In genomic region chr12:26097046-26097878, GRCh38 we compare ENCODE assay signal across 8 cellular contexts. TPM values are rescaled to one million over a fixed set of nuclear protein-coding genes. Genes with fewer than 3 reads are reported as not detected.
DNase-seq lines count a peak whose midpoint lies in the region; ATAC-seq and TF ChIP-seq lines count a peak whose summit lies in the region.

No MANE protein-coding gene starts in this region.

- no peak overlapping the region for H3K27ac ChIP-seq in OCI-LY7 (ENCODE audit: low read depth, low read length, poor library complexity, severe bottlenecking)
- H3K27ac ChIP-seq in esophagus muscularis mucosa (replicated peaks in 1 of 4): no peak overlapping the region
- no peak overlapping the region for H3K27ac ChIP-seq in suprapubic skin

- intact Hi-C loops in OCI-LY7 (cut with micrococcal nuclease; ENCODE audit: unreplicated experiment) (loop anchor here (2.0 to 5.0 kb wide), 2 partner anchors 554 to 915 kb away; partner anchors contain the start of gene TM7SF3), esophagus muscularis mucosa (cut with DNase I) (loop anchor here (5.0 to 10.0 kb wide), 2 partner anchors 555 to 608 kb away; no protein-coding TSS in a partner anchor)

- no peaks in the 10 kb centered on the region for H4K20me1 ChIP-seq in OCI-LY7 (ENCODE audit: insufficient read depth, low read length)

- H3K36me3 ChIP-seq in OCI-LY7 (ENCODE audit: insufficient read depth, low read length) (no peaks in the 10 kb centered on the region), esophagus muscularis mucosa (no peaks in the 10 kb centered on the region), suprapubic skin (no peaks in the 10 kb centered on the region)

- 15% methylated on average over 6 of the region's 6 CpGs for WGBS in esophagus muscularis mucosa
- WGBS in suprapubic skin: 17% methylated on average over 6 of the region's 6 CpGs

- DNase-seq in Ammon's horn (ENCODE audit: low spot score): peak; percentile 95
- peak; percentile 45 for DNase-seq in GM19240 (ENCODE audit: insufficient read length, low spot score)
- peak; percentile 60 for DNase-seq in HT1080 (ENCODE audit: low read depth)
- DNase-seq in OCI-LY7 (ENCODE audit: low spot score): peak; percentile 64
- DNase-seq in activated T-cell treated with anti-CD3 and anti-CD28 coated beads for 1 hour (ENCODE audit: low read depth): peak; percentile 42
- DNase-seq in esophagus muscularis mucosa (ENCODE audit: extremely low spot score): no peak
- DNase-seq in natural killer cell treated with Interleukin-12 subunit alpha and Interleukin-12 subunit beta and Interleukin-15 and Interleukin-18, amount 100 ng/mL, for 72 hours (ENCODE audit: low spot score): peak; percentile 65
- DNase-seq in suprapubic skin (ENCODE audit: low spot score in 2 of 2): peak in 1 of 2 donors; percentile 78

- peak; percentile 78 to 89 for ATAC-seq in natural killer cell treated with Interleukin-12 subunit alpha and Interleukin-12 subunit beta and Interleukin-15 and Interleukin-18, amount 100 ng/mL, for 72 hours

- POLR2A ChIA-PET in OCI-LY7 (lab: Charles Lee): interaction anchor here (0.6 to 1.0 kb wide), 4 partner anchors 11 to 555 kb away, joined by 3 to 4 read pairs (median 4); no protein-coding TSS in a partner anchor

- no peak overlapping the region for H3K4me3 ChIP-seq in OCI-LY7 (ENCODE audit: low read depth, low read length, poor library complexity, severe bottlenecking)
- no peak overlapping the region for H3K4me3 ChIP-seq in esophagus muscularis mucosa
- no peak overlapping the region for H3K4me3 ChIP-seq in suprapubic skin

- TF ChIP-seq CTCF in OCI-LY7 (conservative IDR thresholded peaks at IDR 0.05; ENCODE audit: low read length) (peak; percentile 98), esophagus muscularis mucosa (IDR thresholded peaks at IDR 0.05) (peak; percentile 91 to 93 (median 91)), suprapubic skin (IDR thresholded peaks at IDR 0.05) (peak; percentile 90 to 97)

- no peaks in the 10 kb centered on the region for H3K27me3 ChIP-seq in esophagus muscularis mucosa
- H3K27me3 ChIP-seq in suprapubic skin: no peaks in the 10 kb centered on the region

- H3K4me2 ChIP-seq in OCI-LY7 (ENCODE audit: low read length): no peak overlapping the region

- H3K9me3 ChIP-seq in OCI-LY7 (ENCODE audit: low read length) (no peaks in the 10 kb centered on the region), esophagus muscularis mucosa (no peaks in the 10 kb centered on the region), suprapubic skin (no peaks in the 10 kb centered on the region)

- no peaks in the 10 kb centered on the region for H3K9me3 Mint-ChIP-seq in natural killer cell treated with Interleukin-12 subunit alpha and Interleukin-12 subunit beta and Interleukin-15 and Interleukin-18, amount 100 ng/mL, for 72 hours

- peaks cover 9 to 23% of the 10 kb centered on the region in 2 donors for H3K27me3 Mint-ChIP-seq in natural killer cell treated with Interleukin-12 subunit alpha and Interleukin-12 subunit beta and Interleukin-15 and Interleukin-18, amount 100 ng/mL, for 72 hours

- no peak for TF ChIP-seq POLR2A in esophagus muscularis mucosa (IDR thresholded peaks at IDR 0.05; ENCODE audit: low read depth)
- TF ChIP-seq POLR2A in suprapubic skin (IDR thresholded peaks at IDR 0.05): no peak

- H2AFZ ChIP-seq in OCI-LY7 (ENCODE audit: low read length): no peak overlapping the region

- H3K36me3 Mint-ChIP-seq in natural killer cell treated with Interleukin-12 subunit alpha and Interleukin-12 subunit beta and Interleukin-15 and Interleukin-18, amount 100 ng/mL, for 72 hours: no peaks in the 10 kb centered on the region

- no peaks in the 10 kb centered on the region for H3K4me1 Mint-ChIP-seq in natural killer cell treated with Interleukin-12 subunit alpha and Interleukin-12 subunit beta and Interleukin-15 and Interleukin-18, amount 100 ng/mL, for 72 hours (ENCODE audit: low read depth in 2 of 2)

- H3K9me2 ChIP-seq in OCI-LY7 (ENCODE audit: insufficient read depth, low read length): no peaks in the 10 kb centered on the region

- H3K4me1 ChIP-seq in OCI-LY7 (ENCODE audit: insufficient read depth, low read length, poor library complexity, severe bottlenecking) (no peaks in the 10 kb centered on the region), esophagus muscularis mucosa (peaks cover 0 to 7% (median 2%) of the 10 kb centered on the region in 4 donors), suprapubic skin (peaks cover 11% of the 10 kb centered on the region)

- H3K4me3 Mint-ChIP-seq in natural killer cell treated with Interleukin-12 subunit alpha and Interleukin-12 subunit beta and Interleukin-15 and Interleukin-18, amount 100 ng/mL, for 72 hours: no peak overlapping the region

- TF ChIP-seq EP300 in esophagus muscularis mucosa (IDR thresholded peaks at IDR 0.05) (no peak), suprapubic skin (IDR thresholded peaks at IDR 0.05) (no peak)

- CTCF ChIA-PET in OCI-LY7 (lab: Charles Lee; ENCODE audit: unreplicated experiment): interaction anchor here (0.9 kb wide), 1 partner anchor 555 kb away, joined by 3 read pairs; no protein-coding TSS in a partner anchor

- no peak overlapping the region for H3K27ac Mint-ChIP-seq in natural killer cell treated with Interleukin-12 subunit alpha and Interleukin-12 subunit beta and Interleukin-15 and Interleukin-18, amount 100 ng/mL, for 72 hours

- H3K79me2 ChIP-seq in OCI-LY7 (ENCODE audit: insufficient read depth, low read depth, low read length): no peaks in the 10 kb centered on the region

- BruUV-seq in OCI-LY7 (replicated peaks; lab: Mats Ljungman, UMichigan): no TSS peak

RNA-seq across cellular contexts. Expression of gene BHLHE41, which starts 27.6 kb away (rescaled TPM):
- 0.60 and 1.5 TPM in 2 replicates for total RNA-seq in HT1080 (2014; rRNA removed; shearing (Covaris generic))
- 5.1 and 5.5 TPM in 2 replicates for polyA plus RNA-seq in HT1080 (2015; cell fraction: cytosol; rRNA removed)
- polyA plus RNA-seq in HT1080 (2015; cell fraction: nucleus; rRNA removed): 13.8 and 30.9 TPM in 2 replicates
- total RNA-seq in OCI-LY7 (2014; rRNA removed; shearing (Covaris generic)): not detected in 2 replicates
- total RNA-seq in OCI-LY7 (2022): not detected in 2 replicates
- 10 to 100 TPM in 3 of 4 donors, 1 to 10 TPM in 1; 6.3 to 20.0 (median 14.8) TPM for total RNA-seq in esophagus muscularis mucosa
- total RNA-seq in natural killer cell treated with Interleukin-12 subunit alpha and Interleukin-12 subunit beta and Interleukin-15 and Interleukin-18, amount 100 ng/mL, for 72 hours: not detected
- total RNA-seq in suprapubic skin: 1 to 10 TPM; 2.5 to 7.2 (median 5.6) TPM
